ENCODE assay signal across 25 cellular contexts in genomic region chr11:28793282-28793738, GRCh38.
"Had no signal": no experiment of that assay in that cellular context is flagged by ENCODE, and none has a peak within 500 bp of the region (broad histone marks: within the 10 kb centered on the region; RNA-seq: fewer than 3 reads in every experiment).

No MANE protein-coding gene starts in this region.

- H3K4me1 Mint-ChIP-seq: central memory CD8-positive, alpha-beta T cell; natural killer cell had no signal

- H3K27ac ChIP-seq: adrenal gland, ascending aorta, coronary artery, epithelial cell of prostate, gastroesophageal sphincter, left ventricle myocardium inferior, neutrophil, pancreas, upper lobe of left lung had no signal

- H3K4me3 ChIP-seq: adrenal gland, ascending aorta, coronary artery, gastroesophageal sphincter, left ventricle myocardium inferior, pancreas, upper lobe of left lung had no signal

- H3K27ac Mint-ChIP-seq: activated naive CD8-positive, alpha-beta T cell; activated T-helper 2 cell treated with anti-CD3 and anti-CD28 coated beads, Interferon-gamma antibody, Interleukin-2, Interleukin-4, amounts not matched to agents 10 μg/mL and 5 μg/mL and 100 μg/mL, durations not matched to agents 14 hours and 24 hours and 36 hours; natural killer cell had no signal

- H3K36me3 ChIP-seq: adrenal gland, ascending aorta, gastroesophageal sphincter, left ventricle myocardium inferior, neutrophil, pancreas, upper lobe of left lung had no signal

- FAIRE-seq: pancreas, TTC549 had no signal

- DNase-seq: activated CD8-positive, alpha-beta memory T cell treated with anti-CD3 and anti-CD28 coated beads for 24 hours; activated CD8-positive, alpha-beta memory T cell treated with anti-CD3 and anti-CD28 coated beads, Interleukin-2, amount 50 U/mL, for 4 hours; activated naive CD4-positive, alpha-beta T cell; activated T-cell treated with anti-CD3 and anti-CD28 coated beads, Interleukin-2, amount 50 U/mL, for 4 hours; adrenal gland; head of caudate nucleus; hypothalamus; left ventricle myocardium inferior; midbrain; natural killer cell; pancreas; stimulated activated CD4-positive, alpha-beta T cell treated with anti-CD3 and anti-CD28 coated beads, Interleukin-4, amount 100 ng/mL, for 4 hours; stimulated activated naive CD8-positive, alpha-beta T cell treated with anti-CD3 and anti-CD28 coated beads, Interleukin-15, Interleukin-2, amounts not matched to agents 100 U/mL and 50 U/mL, for 24 hours; T-helper 1 cell; upper lobe of left lung had no signal

- H3K4me3 Mint-ChIP-seq: activated naive CD8-positive, alpha-beta T cell; activated T-cell treated with anti-CD3 and anti-CD28 coated beads, Interleukin-2, amount 50 U/mL, for 4 hours; central memory CD8-positive, alpha-beta T cell; natural killer cell had no signal

- H3K4me1 ChIP-seq: adrenal gland, ascending aorta, gastroesophageal sphincter, left ventricle myocardium inferior, pancreas, upper lobe of left lung had no signal

- H3K36me3 Mint-ChIP-seq: activated naive CD8-positive, alpha-beta T cell had no signal

- ATAC-seq: activated T-cell treated with anti-CD3 and anti-CD28 coated beads, Interleukin-2, amount 50 U/mL, for 4 hours; gastroesophageal sphincter; natural killer cell; pancreas; right cardiac atrium; stimulated activated naive CD8-positive, alpha-beta T cell treated with anti-CD3 and anti-CD28 coated beads, Interleukin-15, Interleukin-2, amounts not matched to agents 100 U/mL and 50 U/mL, for 24 hours had no signal

- H3K9me3 ChIP-seq: adrenal gland, ascending aorta, neutrophil, pancreas had no signal

- H3K27me3 Mint-ChIP-seq: activated naive CD8-positive, alpha-beta T cell; central memory CD8-positive, alpha-beta T cell had no signal

- H3K27me3 ChIP-seq: adrenal gland, ascending aorta, gastroesophageal sphincter, neutrophil, pancreas, upper lobe of left lung had no signal
